Comparison of ENCODE assay signal across 7 cellular contexts in the genomic region with DNA sequence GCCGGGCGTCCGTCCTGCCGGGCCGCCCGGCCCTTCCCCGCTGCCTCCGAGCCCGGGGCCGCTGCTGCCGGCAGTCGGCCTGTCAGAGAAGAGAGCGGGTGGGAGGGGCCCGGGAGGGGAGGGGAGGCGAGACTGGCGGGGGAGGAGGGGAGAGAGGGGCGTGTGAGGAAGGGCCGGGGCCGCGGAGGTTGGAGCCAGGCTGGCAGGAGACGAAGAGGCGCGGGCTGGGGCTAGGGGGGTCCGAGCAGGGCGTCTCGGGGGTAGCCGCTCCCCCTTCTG. TPM values are rescaled to one million over a fixed set of nuclear protein-coding genes. Genes with fewer than 3 reads are reported as not detected.
DNase-seq lines count a peak whose midpoint lies in the region; ATAC-seq and TF ChIP-seq lines count a peak whose summit lies in the region.

No MANE protein-coding gene starts in this region.

- peak overlapping the region; percentile 92 to 97 for H3K4me3 Mint-ChIP-seq in activated T-cell treated with anti-CD3 and anti-CD28 coated beads, Interleukin-2, amount 50 U/mL, for 72 hours

- H3K27ac ChIP-seq in HUES64 (ENCODE audit: low read depth, low read length) (peak overlapping the region; percentile 73; the same call in 1 of the 2 replicates), right atrium auricular region (peak overlapping the region; percentile 99 to 100), skin epidermis (peak overlapping the region; percentile 88 to 99 (median 96))

- peaks cover 46% of the 10 kb centered on the region for H3K4me1 Mint-ChIP-seq in activated T-cell treated with anti-CD3 and anti-CD28 coated beads, Interleukin-2, amount 50 U/mL, for 72 hours (ENCODE audit: low read depth)

- WGBS in HUES64, result under 1% methylated on average over 27 of the region's 27 CpGs

- H3K36me3 ChIP-seq in HUES64 (ENCODE audit: insufficient read depth, low read length), result no peaks in the 10 kb centered on the region
- no peaks in the 10 kb centered on the region for H3K36me3 ChIP-seq in right atrium auricular region

- ATAC-seq in GM21447 (IDR thresholded peaks at IDR 0.05; ENCODE audit: unreplicated experiment), result peak; percentile 33
- ATAC-seq in activated T-cell treated with anti-CD3 and anti-CD28 coated beads, Interleukin-2, amount 50 U/mL, for 72 hours (replicated peaks in 1 of 2), result peak; percentile 56 to 59

- H3K4me1 ChIP-seq in HUES64 (ENCODE audit: insufficient read depth, low read length) (peaks cover 9% of the 10 kb centered on the region), right atrium auricular region (peaks cover 0 to 25% of the 10 kb centered on the region in 2 donors)

- H3K4me3 ChIP-seq in HUES64 (ENCODE audit: low read length) (peak overlapping the region; percentile 77), right atrium auricular region (peak overlapping the region; percentile 83 to 100), skin epidermis (peak overlapping the region; percentile 96 to 100 (median 99))

- no peak overlapping the region for H3K9ac ChIP-seq in HUES64 (ENCODE audit: low read depth, low read length)

- DNase-seq in GM10266 (ENCODE audit: extremely low spot score) (peak; percentile 76), right atrium auricular region (ENCODE audit: low spot score) (no peak), NCI-H1694 (lab: John Stamatoyannopoulos, UW) (no peak)
- no peak for DNase-seq in activated T-cell treated with anti-CD3 and anti-CD28 coated beads, Interleukin-2, amount 50 U/mL, for 72 hours

- TF ChIP-seq CTCF in GM10266 (IDR thresholded peaks at IDR 0.05; ENCODE audit: control insufficient read depth, insufficient read depth, low read depth, missing control alignments) (no peak), right atrium auricular region (IDR thresholded peaks at IDR 0.05) (no peak)

- no peaks in the 10 kb centered on the region for H3K27me3 Mint-ChIP-seq in activated T-cell treated with anti-CD3 and anti-CD28 coated beads, Interleukin-2, amount 50 U/mL, for 72 hours (ENCODE audit: low read depth)

- H3K27me3 ChIP-seq in HUES64 (ENCODE audit: insufficient read depth, low read length) (no peaks in the 10 kb centered on the region; the same call in 1 of the 2 replicates), right atrium auricular region (no peaks in the 10 kb centered on the region)

- H3K9me3 Mint-ChIP-seq in activated T-cell treated with anti-CD3 and anti-CD28 coated beads, Interleukin-2, amount 50 U/mL, for 72 hours, result no peaks in the 10 kb centered on the region

- H3K36me3 Mint-ChIP-seq in activated T-cell treated with anti-CD3 and anti-CD28 coated beads, Interleukin-2, amount 50 U/mL, for 72 hours (ENCODE audit: insufficient read depth in 2 of 2), result no peaks in the 10 kb centered on the region

- peak overlapping the region; percentile 89 for H3K27ac Mint-ChIP-seq in activated T-cell treated with anti-CD3 and anti-CD28 coated beads, Interleukin-2, amount 50 U/mL, for 72 hours

- H3K9me3 ChIP-seq in HUES64 (ENCODE audit: insufficient read depth, low read depth, low read length), result no peaks in the 10 kb centered on the region
- no peaks in the 10 kb centered on the region for H3K9me3 ChIP-seq in right atrium auricular region

RNA-seq across cellular contexts. Expression of a gene that starts 0.6 kb away (rescaled TPM):
- 2.1 TPM for polyA plus RNA-seq in HUES64 (2013, experiment 1 of 2)
- polyA plus RNA-seq in HUES64 (2013, experiment 2 of 2), result 2.5 TPM
- total RNA-seq in activated T-cell treated with anti-CD3 and anti-CD28 coated beads, Interleukin-2, amount 50 U/mL, for 72 hours, result 10 to 100 TPM; 33.1 to 35.8 TPM
- 10 to 100 TPM; 20.9 to 22.5 TPM for total RNA-seq in right atrium auricular region
